ENCODE assay signal across 12 cellular contexts in genomic region chr6:73713426-73714147, GRCh38. TPM values are rescaled to one million over a fixed set of nuclear protein-coding genes. Genes with fewer than 3 reads are reported as not detected.
DNase-seq lines count a peak whose midpoint lies in the region; ATAC-seq lines count a peak whose summit lies in the region.
"Had no signal": no experiment of that assay in that cellular context is flagged by ENCODE, and none has a peak within 500 bp of the region (broad histone marks: within the 10 kb centered on the region; RNA-seq: fewer than 3 reads in every experiment).

No MANE protein-coding gene starts in this region.

- peak; percentile 38 for ATAC-seq in HG02610 (IDR thresholded peaks at IDR 0.05; ENCODE audit: unreplicated experiment)
- peak; percentile 32 for ATAC-seq in naive thymus-derived CD4-positive, alpha-beta T cell
- ATAC-seq in GM19023 (IDR thresholded peaks at IDR 0.05; ENCODE audit: unreplicated experiment): no peak
- ATAC-seq: left lobe of liver had no signal

- peak overlapping the region; percentile 23 for H3K27ac Mint-ChIP-seq in dendritic cell treated with granulocyte-macrophage colony-stimulating factor and Interleukin-4, amounts not matched to agents 40 ng/mL and 50 ng/mL, for 4 days
- peak overlapping the region; percentile 2 to 77 (median 55) for H3K27ac Mint-ChIP-seq in naive thymus-derived CD4-positive, alpha-beta T cell
- H3K27ac Mint-ChIP-seq: progenitor cell of endocrine pancreas, type B pancreatic cell had no signal

- no peaks in the 10 kb centered on the region for H3K36me3 ChIP-seq in naive thymus-derived CD4-positive, alpha-beta T cell (ENCODE audit: control insufficient read depth in 2 of 3, insufficient read depth in 3 of 3, low read length in 3 of 3)

- no peaks in the 10 kb centered on the region for H3K36me3 Mint-ChIP-seq in dendritic cell treated with granulocyte-macrophage colony-stimulating factor and Interleukin-4, amounts not matched to agents 40 ng/mL and 50 ng/mL, for 4 days (ENCODE audit: low read depth)
- H3K36me3 Mint-ChIP-seq in naive thymus-derived CD4-positive, alpha-beta T cell: peaks cover 0 to 34% (median 0%) of the 10 kb centered on the region in 5 donors
- H3K36me3 Mint-ChIP-seq: type B pancreatic cell had no signal

- DNase-seq in CD1c-positive myeloid dendritic cell (ENCODE audit: extremely low spot score): peak; percentile 28
- DNase-seq in naive thymus-derived CD4-positive, alpha-beta T cell: no peak
- DNase-seq in cerebellum (ENCODE audit: low spot score): no peak
- no peak for DNase-seq in NCI-H1105 treated with DMSO at 0.1 percent for 48 hours (lab: John Stamatoyannopoulos, UW)
- DNase-seq in epidermal melanocyte (ENCODE audit: insufficient read length, low spot score): no peak
- DNase-seq: NCI-H1436 had no signal

- intact Hi-C loops in dendritic cell treated with granulocyte-macrophage colony-stimulating factor and Interleukin-4, amounts not matched to agents 40 ng/mL and 50 ng/mL, for 4 days (cut with micrococcal nuclease): no loop called here
- intact Hi-C loops in naive thymus-derived CD4-positive, alpha-beta T cell (cut with micrococcal nuclease): no loop called here

- CTCF ChIA-PET in naive thymus-derived CD4-positive, alpha-beta T cell (lab: Charles Lee): interaction anchor here (0.7 kb wide), 1 partner anchor 19 kb away, joined by 6 read pairs; no protein-coding TSS in a partner anchor

- H3K9me3 ChIP-seq in naive thymus-derived CD4-positive, alpha-beta T cell (ENCODE audit: control insufficient read depth in 2 of 3, low read length in 3 of 3): no peaks in the 10 kb centered on the region

- H3K4me1 ChIP-seq in naive thymus-derived CD4-positive, alpha-beta T cell (ENCODE audit: control insufficient read depth in 2 of 2, insufficient read depth in 2 of 2, low read length in 2 of 2): peaks cover 0 to 4% of the 10 kb centered on the region in 2 donors

- no peak overlapping the region for H3K4me3 ChIP-seq in naive thymus-derived CD4-positive, alpha-beta T cell (ENCODE audit: low read length)

- H3K4me1 Mint-ChIP-seq in dendritic cell treated with granulocyte-macrophage colony-stimulating factor and Interleukin-4, amounts not matched to agents 40 ng/mL and 50 ng/mL, for 4 days (ENCODE audit: low read depth): peaks cover 32% of the 10 kb centered on the region
- H3K4me1 Mint-ChIP-seq in naive thymus-derived CD4-positive, alpha-beta T cell: peaks cover 0 to 25% (median 20%) of the 10 kb centered on the region in 7 donors

- no peak overlapping the region for H3K27ac ChIP-seq in naive thymus-derived CD4-positive, alpha-beta T cell (ENCODE audit: low read depth, low read length)

- no peak overlapping the region for H3K4me3 Mint-ChIP-seq in dendritic cell treated with granulocyte-macrophage colony-stimulating factor and Interleukin-4, amounts not matched to agents 40 ng/mL and 50 ng/mL, for 4 days
- H3K4me3 Mint-ChIP-seq in naive thymus-derived CD4-positive, alpha-beta T cell: peak overlapping the region in 7 of 10 donors; percentile 4 to 68 (median 44)
- H3K4me3 Mint-ChIP-seq: type B pancreatic cell had no signal

- H3K9me3 Mint-ChIP-seq in dendritic cell treated with granulocyte-macrophage colony-stimulating factor and Interleukin-4, amounts not matched to agents 40 ng/mL and 50 ng/mL, for 4 days: no peaks in the 10 kb centered on the region
- H3K9me3 Mint-ChIP-seq in naive thymus-derived CD4-positive, alpha-beta T cell: peaks cover 0 to 4% (median 0%) of the 10 kb centered on the region in 11 donors
- H3K9me3 Mint-ChIP-seq: type B pancreatic cell had no signal

- H3K27me3 Mint-ChIP-seq in dendritic cell treated with granulocyte-macrophage colony-stimulating factor and Interleukin-4, amounts not matched to agents 40 ng/mL and 50 ng/mL, for 4 days: no peaks in the 10 kb centered on the region
- H3K27me3 Mint-ChIP-seq in naive thymus-derived CD4-positive, alpha-beta T cell: peaks cover 0 to 4% (median 0%) of the 10 kb centered on the region in 5 donors
- H3K27me3 Mint-ChIP-seq: progenitor cell of endocrine pancreas, type B pancreatic cell had no signal

- no peaks in the 10 kb centered on the region for H3K27me3 ChIP-seq in naive thymus-derived CD4-positive, alpha-beta T cell (ENCODE audit: control insufficient read depth in 2 of 2, insufficient read depth in 2 of 2, low read length in 2 of 2)

- POLR2A ChIA-PET in naive thymus-derived CD4-positive, alpha-beta T cell (lab: Charles Lee): no interaction called here

RNA-seq across cellular contexts. Expression of gene CD109, which starts 17.6 kb away (rescaled TPM):
- 10 to 100 TPM in 1 of 5 experiments, 1 to 10 TPM in 2, under 1 TPM in 2; 0.54 to 12.3 (median 1.2) TPM for total RNA-seq in naive thymus-derived CD4-positive, alpha-beta T cell
- polyA plus RNA-seq in naive thymus-derived CD4-positive, alpha-beta T cell: under 1 TPM; 0.20 to 0.31 TPM
- total RNA-seq in cerebellum: 3.1 TPM

RNA-seq across cellular contexts. Expression of gene SLC17A5, which starts 59.8 kb away (rescaled TPM):
- total RNA-seq in naive thymus-derived CD4-positive, alpha-beta T cell: 10 to 100 TPM in 2 of 5 experiments, 1 to 10 TPM in 3; 6.0 to 13.8 (median 8.9) TPM
- 1 to 10 TPM; 7.9 to 8.6 TPM for polyA plus RNA-seq in naive thymus-derived CD4-positive, alpha-beta T cell
- total RNA-seq in cerebellum: 19.1 TPM
